ENCODE assay signal across 17 cellular contexts in the genomic region with DNA sequence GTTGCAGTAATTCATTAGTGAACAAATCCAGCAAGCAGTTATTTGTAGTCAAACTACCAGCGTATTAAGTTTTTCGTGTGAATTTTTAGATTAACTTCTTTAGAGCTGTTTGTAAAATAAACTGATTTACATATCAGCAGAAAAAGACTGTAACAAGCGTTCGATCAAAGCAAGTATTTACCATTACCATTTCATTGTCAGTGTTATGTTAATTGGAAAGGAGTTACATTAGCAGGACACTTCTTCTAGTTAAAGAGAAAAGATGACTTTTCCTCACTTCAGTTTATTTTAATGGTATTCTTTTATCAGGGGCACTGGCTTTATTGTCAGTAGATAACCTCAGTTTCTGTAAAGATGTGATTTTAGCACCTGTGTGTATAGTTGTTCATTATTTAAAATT.
DNase-seq lines count a peak whose midpoint lies in the region; ATAC-seq, FAIRE-seq and TF ChIP-seq lines count a peak whose summit lies in the region.
"Had no signal": no experiment of that assay in that cellular context is flagged by ENCODE, and none has a peak within 500 bp of the region (broad histone marks: within the 10 kb centered on the region; RNA-seq: fewer than 3 reads in every experiment).

No MANE protein-coding gene starts in this region.

- intact Hi-C loops in heart right ventricle (cut with DNase I) (loop anchor here in 5 of 10 donors (5.0 to 10.0 kb wide), 8 partner anchors 93 to 1033 kb away; no protein-coding TSS in a partner anchor), endothelial cell of umbilical vein (cut with micrococcal nuclease) (loop anchor here (1.0 to 2.0 kb wide), 4 partner anchors 101 to 1037 kb away; no protein-coding TSS in a partner anchor)

- no peak for FAIRE-seq in endothelial cell of umbilical vein (lab: Jason Lieb, UNC)
- FAIRE-seq: GM19239 had no signal

- peaks cover 54% of the 10 kb centered on the region for H3K36me3 Mint-ChIP-seq in nephron (ENCODE audit: low read depth)
- H3K36me3 Mint-ChIP-seq: CD14-positive monocyte had no signal

- H3K4me3 ChIP-seq in cardiac muscle cell, result no peak overlapping the region
- no peak overlapping the region for H3K4me3 ChIP-seq in heart right ventricle
- H3K4me3 ChIP-seq in endothelial cell of umbilical vein (replicated peaks in 1 of 3; ENCODE audit: insufficient read depth in 1 of 3, low read depth in 1 of 3, low read length in 3 of 3), result no peak overlapping the region
- no peak overlapping the region for H3K4me3 ChIP-seq in MM.1S (ENCODE audit: low read length)
- H3K4me3 ChIP-seq: A549, BLaER1, HAP-1 had no signal

- peaks cover 37% of the 10 kb centered on the region for H3K36me3 ChIP-seq in cardiac muscle cell
- H3K36me3 ChIP-seq in heart right ventricle, result peaks cover 0 to 71% (median 12%) of the 10 kb centered on the region in 9 donors
- peaks cover 0 to 2% of the 10 kb centered on the region in 2 experiments for H3K36me3 ChIP-seq in endothelial cell of umbilical vein (ENCODE audit: control insufficient read depth in 2 of 2, extremely low read depth in 1 of 2, insufficient read depth in 2 of 2, low read length in 2 of 2)
- no peaks in the 10 kb centered on the region for H3K36me3 ChIP-seq in MM.1S (replicated peaks; ENCODE audit: insufficient read depth, low read length)

- no peaks in the 10 kb centered on the region for H4K20me1 ChIP-seq in endothelial cell of umbilical vein (replicated peaks; ENCODE audit: control insufficient read depth, extremely low read depth, insufficient read depth, low read length)
- H4K20me1 ChIP-seq in MM.1S (ENCODE audit: insufficient read depth, low read length), result no peaks in the 10 kb centered on the region
- H4K20me1 ChIP-seq: BLaER1 had no signal

- ATAC-seq in heart right ventricle, result no peak

- no peaks in the 10 kb centered on the region for H3K9me1 ChIP-seq in endothelial cell of umbilical vein (replicated peaks; ENCODE audit: control insufficient read depth, extremely low read depth, insufficient read depth, low read length)

- H3K27me3 Mint-ChIP-seq in nephron (ENCODE audit: low read depth), result no peaks in the 10 kb centered on the region
- H3K27me3 Mint-ChIP-seq: CD4-positive, alpha-beta memory T cell had no signal

- no peak overlapping the region for H3K9ac ChIP-seq in endothelial cell of umbilical vein (replicated peaks; ENCODE audit: extremely low read depth, insufficient read depth, low read length)
- no peak overlapping the region for H3K9ac ChIP-seq in MM.1S (ENCODE audit: low read length)
- H3K9ac ChIP-seq: BLaER1 had no signal

- H3K4me1 ChIP-seq in cardiac muscle cell (ENCODE audit: low read depth) (no peaks in the 10 kb centered on the region), heart right ventricle (peaks cover 0 to 8% (median 0%) of the 10 kb centered on the region in 9 donors), endothelial cell of umbilical vein (ENCODE audit: control insufficient read depth, extremely low read depth, insufficient read depth, low read length) (no peaks in the 10 kb centered on the region), MM.1S (ENCODE audit: low read length) (no peaks in the 10 kb centered on the region)
- H3K4me1 ChIP-seq: A549, BLaER1 had no signal

- H2AFZ ChIP-seq in endothelial cell of umbilical vein (ENCODE audit: low read depth, low read length) (no peak overlapping the region), MM.1S (ENCODE audit: low read length) (no peak overlapping the region)

- no peak overlapping the region for H3K4me3 Mint-ChIP-seq in nephron
- H3K4me3 Mint-ChIP-seq: CD14-positive monocyte; CD4-positive, alpha-beta memory T cell had no signal

- no peaks in the 10 kb centered on the region for H3F3A ChIP-seq in MM.1S (ENCODE audit: insufficient read depth, low read length)

- no peaks in the 10 kb centered on the region for H3K27me3 ChIP-seq in cardiac muscle cell
- H3K27me3 ChIP-seq in heart right ventricle, result no peaks in the 10 kb centered on the region
- no peaks in the 10 kb centered on the region for H3K27me3 ChIP-seq in endothelial cell of umbilical vein (ENCODE audit: control insufficient read depth in 2 of 2, insufficient read depth in 2 of 2, low read length in 2 of 2)
- no peaks in the 10 kb centered on the region for H3K27me3 ChIP-seq in MM.1S (replicated peaks; ENCODE audit: insufficient read depth, low read length)
- H3K27me3 ChIP-seq: BLaER1 had no signal

- TF ChIP-seq CTCF in cardiac muscle cell (IDR thresholded peaks at IDR 0.05; ENCODE audit: low read depth, low read length), result no peak
- no peak for TF ChIP-seq CTCF in heart right ventricle (IDR thresholded peaks at IDR 0.05)
- no peak for TF ChIP-seq CTCF in endothelial cell of umbilical vein (IDR thresholded peaks at IDR 0.05; ENCODE audit: extremely low read depth in 1 of 2, insufficient read depth in 1 of 2, low read depth in 1 of 2, low read length in 2 of 2)
- no peak for TF ChIP-seq CTCF in nephron (IDR thresholded peaks at IDR 0.05; ENCODE audit: unreplicated experiment in 3 of 3)
- no peak for TF ChIP-seq CTCF in MM.1S (IDR thresholded peaks at IDR 0.05; ENCODE audit: low read length)

- 89 to 92% methylated on average over 4 of the region's 4 CpGs for WGBS in heart right ventricle, 2 donors

- no peaks in the 10 kb centered on the region for H3K9me2 ChIP-seq in MM.1S (replicated peaks; ENCODE audit: insufficient read depth, low read length)

- dilution Hi-C loops in endothelial cell of umbilical vein (cut with MboI; ENCODE audit: extremely low pct_ligation_motif_present, low sequenced_read_pairs), result no loop called here

- no peak for TF ChIP-seq POLR2A in endothelial cell of umbilical vein (IDR thresholded peaks at IDR 0.05; ENCODE audit: low read depth, low read length)

- H3K9me3 Mint-ChIP-seq in nephron, result no peaks in the 10 kb centered on the region
- H3K9me3 Mint-ChIP-seq: CD14-positive monocyte; CD4-positive, alpha-beta memory T cell had no signal

- BruUV-seq in endothelial cell of umbilical vein (replicated peaks; lab: Mats Ljungman, UMichigan), result no TSS peak

- H3K9me3 ChIP-seq in cardiac muscle cell (ENCODE audit: low read depth) (no peaks in the 10 kb centered on the region), heart right ventricle (no peaks in the 10 kb centered on the region), endothelial cell of umbilical vein (replicated peaks; ENCODE audit: control insufficient read depth, insufficient read depth, low read length) (no peaks in the 10 kb centered on the region), MM.1S (replicated peaks; ENCODE audit: insufficient read depth, low read length) (no peaks in the 10 kb centered on the region)
- H3K9me3 ChIP-seq: A549, BLaER1, HAP-1 had no signal

- DNase-seq in cardiac muscle cell (ENCODE audit: low read depth in 1 of 2, low spot score in 1 of 2), result no peak
- no peak for DNase-seq in heart right ventricle
- peak; percentile 10 for DNase-seq in endothelial cell of umbilical vein (ENCODE audit: low read depth, low spot score)
- no peak for DNase-seq in RKO (ENCODE audit: low spot score)
- DNase-seq in cortex of kidney (lab: John Stamatoyannopoulos, UW), result no peak
- DNase-seq in MM.1S, result no peak
- DNase-seq: GF-D8, GOT3, KG1 had no signal

- H3K79me2 ChIP-seq in endothelial cell of umbilical vein (ENCODE audit: control insufficient read depth, insufficient read depth, low read length), result no peaks in the 10 kb centered on the region
- H3K79me2 ChIP-seq in MM.1S (ENCODE audit: low read length), result no peaks in the 10 kb centered on the region

- CTCF ChIA-PET in endothelial cell of umbilical vein (lab: Charles Lee), result interaction anchor here (1.9 to 2.4 kb wide), 2 partner anchors 11 to 15 kb away, joined by 6 to 9 read pairs; no protein-coding TSS in a partner anchor

- POLR2A ChIA-PET in endothelial cell of umbilical vein (lab: Charles Lee), result no interaction called here

- H3K27ac ChIP-seq in cardiac muscle cell (peak overlapping the region; percentile 41), heart right ventricle (no peak overlapping the region), endothelial cell of umbilical vein (ENCODE audit: insufficient read depth, low read depth, low read length) (no peak overlapping the region), MM.1S (ENCODE audit: low read length) (no peak overlapping the region)
- H3K27ac ChIP-seq: 22Rv1, A549, BLaER1 had no signal

- H3K4me2 ChIP-seq in endothelial cell of umbilical vein (ENCODE audit: insufficient read depth, low read length) (no peak overlapping the region), MM.1S (ENCODE audit: low read depth, low read length) (no peak overlapping the region)
- H3K4me2 ChIP-seq: A549, BLaER1 had no signal

- peak overlapping the region in 2 of 3 experiments; percentile 43 to 49 for H3K27ac Mint-ChIP-seq in nephron
- H3K27ac Mint-ChIP-seq: CD4-positive, alpha-beta memory T cell had no signal

- H3K4me1 Mint-ChIP-seq in nephron, result peaks cover 16% of the 10 kb centered on the region
- H3K4me1 Mint-ChIP-seq: CD14-positive monocyte; CD4-positive, alpha-beta memory T cell had no signal

TF ChIP-seq in endothelial cell of umbilical vein, 7 proteins besides CTCF, POLR2A, EP300 and RAD21:
- TF ChIP-seq FOS (IDR thresholded peaks at IDR 0.05; ENCODE audit: borderline replicate concordance, insufficient read depth, low read length), result no peak
- no peak for TF ChIP-seq MYC (IDR thresholded peaks at IDR 0.05; ENCODE audit: low read depth, low read length)
- no peak for TF ChIP-seq EZH2 (IDR thresholded peaks at IDR 0.05; ENCODE audit: borderline replicate concordance, low read depth, low read length, severe bottlenecking)
- TF ChIP-seq GATA2 (IDR thresholded peaks at IDR 0.05; ENCODE audit: insufficient read depth, insufficient read length, low read depth, low read length), result no peak
- TF ChIP-seq JUN (IDR thresholded peaks at IDR 0.05; ENCODE audit: borderline replicate concordance, insufficient read depth, insufficient read length, low read depth), result no peak
- TF ChIP-seq, protein P1, sequence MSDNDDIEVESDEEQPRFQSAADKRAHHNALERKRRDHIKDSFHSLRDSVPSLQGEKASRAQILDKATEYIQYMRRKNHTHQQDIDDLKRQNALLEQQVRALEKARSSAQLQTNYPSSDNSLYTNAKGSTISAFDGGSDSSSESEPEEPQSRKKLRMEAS (IDR thresholded peaks at IDR 0.05; ENCODE audit: insufficient read depth, insufficient read length), result no peak
- no peak for TF ChIP-seq POLR2AphosphoS5 (IDR thresholded peaks at IDR 0.05; ENCODE audit: insufficient read depth, low read depth, low read length)
